9 cellular contexts compared by ENCODE assay signal in the genomic region with DNA sequence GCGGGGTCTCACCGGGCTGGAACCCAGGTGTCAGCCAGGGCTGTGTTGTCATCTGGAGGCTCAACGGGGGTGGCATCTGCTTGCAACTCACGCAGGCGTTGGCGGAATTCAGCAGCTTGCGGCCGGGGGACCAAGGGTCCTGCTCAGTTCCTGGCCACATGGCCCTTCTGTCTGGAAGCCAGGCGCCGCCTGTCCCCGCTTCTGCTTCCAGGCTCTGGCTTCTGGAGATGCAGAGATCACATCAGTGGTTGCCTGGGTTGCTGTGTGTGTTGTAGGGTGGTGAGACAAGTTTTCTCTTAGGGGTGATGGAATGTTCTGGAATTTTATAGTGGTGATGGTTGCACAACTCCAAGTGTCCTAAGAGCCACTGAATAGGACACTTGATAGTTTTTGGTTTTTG. TPM values are rescaled to one million over a fixed set of nuclear protein-coding genes. Genes with fewer than 3 reads are reported as not detected.
A peak's percentile ranks its signal among the peaks of the same experiment; 100 is the strongest.
DNase-seq lines count a peak whose midpoint lies in the region; ATAC-seq and TF ChIP-seq lines count a peak whose summit lies in the region.
"Had no signal": no experiment of that assay in that cellular context is flagged by ENCODE, and none has a peak within 500 bp of the region (broad histone marks: within the 10 kb centered on the region; RNA-seq: fewer than 3 reads in every experiment).

No MANE protein-coding gene starts in this region.

- no peaks in the 10 kb centered on the region for H3K9me3 ChIP-seq in Loucy (ENCODE audit: insufficient read depth, low read depth, low read length)

- peaks cover 70% of the 10 kb centered on the region for H3K79me2 ChIP-seq in Loucy (ENCODE audit: insufficient read depth, low read length)

- H3K4me3 ChIP-seq in Loucy (ENCODE audit: low read length, poor library complexity, severe bottlenecking) (no peak overlapping the region), choroid plexus epithelial cell (ENCODE audit: low read depth, low read length) (no peak overlapping the region)

- no peak for TF ChIP-seq POLR2A in GM18505 (IDR thresholded peaks at IDR 0.05; ENCODE audit: borderline replicate concordance, extremely low read depth, insufficient read depth, insufficient read length)

- no peaks in the 10 kb centered on the region for H3K9me2 ChIP-seq in Loucy (replicated peaks; ENCODE audit: low read depth, low read length)

- H3K4me1 ChIP-seq in Loucy (ENCODE audit: insufficient read depth, low read length, poor library complexity, severe bottlenecking), result no peaks in the 10 kb centered on the region

- peak overlapping the region; percentile 16 for H3K4me2 ChIP-seq in Loucy (ENCODE audit: low read depth, low read length, poor library complexity, severe bottlenecking)

- no peaks in the 10 kb centered on the region for H3K27me3 Mint-ChIP-seq in natural killer cell treated with Interleukin-12 subunit alpha and Interleukin-12 subunit beta and Interleukin-15 and Interleukin-18, amount 100 ng/mL, for 72 hours

- H3K4me1 Mint-ChIP-seq in natural killer cell treated with Interleukin-12 subunit alpha and Interleukin-12 subunit beta and Interleukin-15 and Interleukin-18, amount 100 ng/mL, for 72 hours (ENCODE audit: low read depth in 2 of 2), result peaks cover 18 to 21% of the 10 kb centered on the region in 2 donors

- H3K9me3 Mint-ChIP-seq in natural killer cell treated with Interleukin-12 subunit alpha and Interleukin-12 subunit beta and Interleukin-15 and Interleukin-18, amount 100 ng/mL, for 72 hours, result no peaks in the 10 kb centered on the region

- no peaks in the 10 kb centered on the region for H3K27me3 ChIP-seq in Loucy (ENCODE audit: insufficient read depth, low read length, poor library complexity, severe bottlenecking)

- peaks cover 9% of the 10 kb centered on the region; the same call in 1 of the 2 replicates for H3K36me3 ChIP-seq in Loucy (ENCODE audit: insufficient read depth, low read length)

- H2AFZ ChIP-seq in Loucy (ENCODE audit: low read length), result no peak overlapping the region

- DNase-seq in choroid plexus epithelial cell (ENCODE audit: low read depth) (peak; percentile 52), NCI-H2227 treated with DMSO at 0.1 percent for 48 hours (lab: John Stamatoyannopoulos, UW) (no peak)
- no peak for DNase-seq in natural killer cell treated with Interleukin-12 subunit alpha and Interleukin-12 subunit beta and Interleukin-15 and Interleukin-18, amount 100 ng/mL, for 72 hours (ENCODE audit: low spot score)
- DNase-seq: KBM-7 had no signal

- ATAC-seq in natural killer cell treated with Interleukin-12 subunit alpha and Interleukin-12 subunit beta and Interleukin-15 and Interleukin-18, amount 100 ng/mL, for 72 hours, result no peak
- ATAC-seq in GM18519 (IDR thresholded peaks at IDR 0.05; ENCODE audit: low FRiP score, unreplicated experiment) (no peak), GM18873 (IDR thresholded peaks at IDR 0.05; ENCODE audit: low FRiP score, unreplicated experiment) (no peak), GM18505 (IDR thresholded peaks at IDR 0.05; ENCODE audit: unreplicated experiment) (no peak)

- peaks cover 10% of the 10 kb centered on the region for H4K20me1 ChIP-seq in Loucy (ENCODE audit: insufficient read depth, low read length, poor library complexity, severe bottlenecking)

- peak overlapping the region; percentile 93; the same call in 1 of the 2 replicates for H3K27ac ChIP-seq in C4-2B

- H3K27ac Mint-ChIP-seq in natural killer cell treated with Interleukin-12 subunit alpha and Interleukin-12 subunit beta and Interleukin-15 and Interleukin-18, amount 100 ng/mL, for 72 hours, result peak overlapping the region in 1 of 2 donors; percentile 26

- TF ChIP-seq CTCF in C4-2B (conservative IDR thresholded peaks at IDR 0.05) (no peak), Loucy (conservative IDR thresholded peaks at IDR 0.05; ENCODE audit: low read length) (no peak), choroid plexus epithelial cell (conservative IDR thresholded peaks at IDR 0.05; ENCODE audit: low read depth, low read length) (no peak)

- no peak overlapping the region for H3K9ac ChIP-seq in Loucy (ENCODE audit: low read depth, low read length, poor library complexity, severe bottlenecking)

- H3K36me3 Mint-ChIP-seq in natural killer cell treated with Interleukin-12 subunit alpha and Interleukin-12 subunit beta and Interleukin-15 and Interleukin-18, amount 100 ng/mL, for 72 hours, result no peaks in the 10 kb centered on the region

- no peaks in the 10 kb centered on the region for H3F3A ChIP-seq in Loucy (ENCODE audit: low read depth)

- H3K4me3 Mint-ChIP-seq in natural killer cell treated with Interleukin-12 subunit alpha and Interleukin-12 subunit beta and Interleukin-15 and Interleukin-18, amount 100 ng/mL, for 72 hours, result peak overlapping the region; percentile 10

RNA-seq across cellular contexts. Expression of a gene that starts 5.0 kb away (rescaled TPM):
- 10 to 100 TPM in 1 of 2 donors, 1 to 10 TPM in 1; 7.5 to 13.3 TPM for total RNA-seq in natural killer cell treated with Interleukin-12 subunit alpha and Interleukin-12 subunit beta and Interleukin-15 and Interleukin-18, amount 100 ng/mL, for 72 hours

RNA-seq across cellular contexts. Expression of a gene that starts 5.0 kb away (rescaled TPM):
- total RNA-seq in natural killer cell treated with Interleukin-12 subunit alpha and Interleukin-12 subunit beta and Interleukin-15 and Interleukin-18, amount 100 ng/mL, for 72 hours, result 10 to 100 TPM; 34.8 to 66.2 TPM

RNA-seq across cellular contexts. Expression of a gene that starts 24.9 kb away (rescaled TPM):
- total RNA-seq in natural killer cell treated with Interleukin-12 subunit alpha and Interleukin-12 subunit beta and Interleukin-15 and Interleukin-18, amount 100 ng/mL, for 72 hours, result 100 to 1,000 TPM; 127 to 132 TPM

RNA-seq across cellular contexts. Expression of a gene that starts 30.8 kb away (rescaled TPM):
- 100 to 1,000 TPM in 1 of 2 donors, 10 to 100 TPM in 1; 57.5 to 103 TPM for total RNA-seq in natural killer cell treated with Interleukin-12 subunit alpha and Interleukin-12 subunit beta and Interleukin-15 and Interleukin-18, amount 100 ng/mL, for 72 hours

RNA-seq across cellular contexts. Expression of a gene that starts 46.8 kb away (rescaled TPM):
- 10 to 100 TPM; 18.0 to 49.8 TPM for total RNA-seq in natural killer cell treated with Interleukin-12 subunit alpha and Interleukin-12 subunit beta and Interleukin-15 and Interleukin-18, amount 100 ng/mL, for 72 hours
